In the genomic region with DNA sequence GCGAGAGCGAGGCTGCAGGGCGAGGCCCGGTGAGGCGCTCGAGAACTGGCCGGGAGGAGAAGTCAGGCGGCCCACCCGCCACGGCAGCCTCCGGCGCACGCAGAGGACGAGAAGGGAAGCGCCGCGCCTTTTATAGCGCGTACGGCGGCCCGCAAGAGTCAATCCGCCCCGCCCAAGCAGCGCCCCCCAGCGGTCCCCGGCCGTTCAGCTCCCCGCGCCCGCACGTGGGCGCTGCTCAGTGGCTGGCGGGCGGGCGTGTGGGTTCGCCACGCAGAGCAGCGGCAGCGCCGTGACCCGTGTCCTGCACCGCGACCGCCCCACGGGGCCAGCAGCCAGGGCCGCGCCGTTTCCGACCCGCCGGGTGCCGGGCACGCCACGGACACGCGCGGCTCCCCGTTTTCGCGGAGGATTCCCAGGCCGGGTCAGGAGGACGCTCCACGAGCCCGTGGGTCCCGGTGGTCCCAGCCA, we compare ENCODE assay signal across 1 cellular context.
A peak's percentile ranks its signal among the peaks of the same experiment; 100 is the strongest.
TF ChIP-seq lines count a peak whose summit lies in the region.

No MANE protein-coding gene starts in this region.

TF ChIP-seq in GM12878, 131 proteins besides CTCF, POLR2A, EP300 and RAD21 (continued from another document and continues in another):
- TF ChIP-seq, protein P1, sequence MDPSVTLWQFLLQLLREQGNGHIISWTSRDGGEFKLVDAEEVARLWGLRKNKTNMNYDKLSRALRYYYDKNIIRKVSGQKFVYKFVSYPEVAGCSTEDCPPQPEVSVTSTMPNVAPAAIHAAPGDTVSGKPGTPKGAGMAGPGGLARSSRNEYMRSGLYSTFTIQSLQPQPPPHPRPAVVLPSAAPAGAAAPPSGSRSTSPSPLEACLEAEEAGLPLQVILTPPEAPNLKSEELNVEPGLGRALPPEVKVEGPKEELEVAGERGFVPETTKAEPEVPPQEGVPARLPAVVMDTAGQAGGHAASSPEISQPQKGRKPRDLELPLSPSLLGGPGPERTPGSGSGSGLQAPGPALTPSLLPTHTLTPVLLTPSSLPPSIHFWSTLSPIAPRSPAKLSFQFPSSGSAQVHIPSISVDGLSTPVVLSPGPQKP (IDR thresholded peaks at IDR 0.05; ENCODE audit: low read depth, low read length), result peak; percentile 54; the same call in 1 of the 2 replicates
- TF ChIP-seq CBX5 (IDR thresholded peaks at IDR 0.05; ENCODE audit: low read depth), result peak; percentile 87; the same call in 1 of the 2 replicates
- peak; percentile 93 for TF ChIP-seq CREM (IDR thresholded peaks at IDR 0.05; ENCODE audit: low read depth)
- no peak for TF ChIP-seq NRF1 (conservative IDR thresholded peaks at IDR 0.05; ENCODE audit: low read depth, low read length)
- no peak for TF ChIP-seq BMI1 (IDR thresholded peaks at IDR 0.05; ENCODE audit: borderline replicate concordance)
- TF ChIP-seq GATAD2B (conservative IDR thresholded peaks at IDR 0.05; ENCODE audit: low read depth), result peak; percentile 100
- TF ChIP-seq, protein P2, sequence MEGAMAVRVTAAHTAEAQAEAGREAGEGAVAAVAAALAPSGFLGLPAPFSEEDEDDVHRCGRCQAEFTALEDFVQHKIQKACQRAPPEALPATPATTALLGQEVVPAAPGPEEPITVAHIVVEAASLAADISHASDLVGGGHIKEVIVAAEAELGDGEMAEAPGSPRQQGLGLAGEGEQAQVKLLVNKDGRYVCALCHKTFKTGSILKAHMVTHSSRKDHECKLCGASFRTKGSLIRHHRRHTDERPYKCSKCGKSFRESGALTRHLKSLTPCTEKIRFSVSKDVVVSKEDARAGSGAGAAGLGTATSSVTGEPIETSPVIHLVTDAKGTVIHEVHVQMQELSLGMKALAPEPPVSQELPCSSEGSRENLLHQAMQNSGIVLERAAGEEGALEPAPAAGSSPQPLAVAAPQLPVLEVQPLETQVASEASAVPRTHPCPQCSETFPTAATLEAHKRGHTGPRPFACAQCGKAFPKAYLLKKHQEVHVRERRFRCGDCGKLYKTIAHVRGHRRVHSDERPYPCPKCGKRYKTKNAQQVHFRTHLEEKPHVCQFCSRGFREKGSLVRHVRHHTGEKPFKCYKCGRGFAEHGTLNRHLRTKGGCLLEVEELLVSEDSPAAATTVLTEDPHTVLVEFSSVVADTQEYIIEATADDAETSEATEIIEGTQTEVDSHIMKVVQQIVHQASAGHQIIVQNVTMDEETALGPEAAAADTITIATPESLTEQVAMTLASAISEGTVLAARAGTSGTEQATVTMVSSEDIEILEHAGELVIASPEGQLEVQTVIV (IDR thresholded peaks at IDR 0.05; ENCODE audit: borderline replicate concordance, partially characterized antibody), result no peak
- TF ChIP-seq YY1 (IDR thresholded peaks at IDR 0.05; ENCODE audit: low read depth, low read length), result peak; percentile 91
- TF ChIP-seq RUNX3 (IDR thresholded peaks at IDR 0.05; ENCODE audit: low read length), result peak; percentile 76
- no peak for TF ChIP-seq STAT3 (IDR thresholded peaks at IDR 0.05; ENCODE audit: low read depth, low read length)
- peak; percentile 63; the same call in 1 of the 2 replicates for TF ChIP-seq TBL1XR1 (IDR thresholded peaks at IDR 0.05; ENCODE audit: low read depth, low read length)
- TF ChIP-seq, protein P3, sequence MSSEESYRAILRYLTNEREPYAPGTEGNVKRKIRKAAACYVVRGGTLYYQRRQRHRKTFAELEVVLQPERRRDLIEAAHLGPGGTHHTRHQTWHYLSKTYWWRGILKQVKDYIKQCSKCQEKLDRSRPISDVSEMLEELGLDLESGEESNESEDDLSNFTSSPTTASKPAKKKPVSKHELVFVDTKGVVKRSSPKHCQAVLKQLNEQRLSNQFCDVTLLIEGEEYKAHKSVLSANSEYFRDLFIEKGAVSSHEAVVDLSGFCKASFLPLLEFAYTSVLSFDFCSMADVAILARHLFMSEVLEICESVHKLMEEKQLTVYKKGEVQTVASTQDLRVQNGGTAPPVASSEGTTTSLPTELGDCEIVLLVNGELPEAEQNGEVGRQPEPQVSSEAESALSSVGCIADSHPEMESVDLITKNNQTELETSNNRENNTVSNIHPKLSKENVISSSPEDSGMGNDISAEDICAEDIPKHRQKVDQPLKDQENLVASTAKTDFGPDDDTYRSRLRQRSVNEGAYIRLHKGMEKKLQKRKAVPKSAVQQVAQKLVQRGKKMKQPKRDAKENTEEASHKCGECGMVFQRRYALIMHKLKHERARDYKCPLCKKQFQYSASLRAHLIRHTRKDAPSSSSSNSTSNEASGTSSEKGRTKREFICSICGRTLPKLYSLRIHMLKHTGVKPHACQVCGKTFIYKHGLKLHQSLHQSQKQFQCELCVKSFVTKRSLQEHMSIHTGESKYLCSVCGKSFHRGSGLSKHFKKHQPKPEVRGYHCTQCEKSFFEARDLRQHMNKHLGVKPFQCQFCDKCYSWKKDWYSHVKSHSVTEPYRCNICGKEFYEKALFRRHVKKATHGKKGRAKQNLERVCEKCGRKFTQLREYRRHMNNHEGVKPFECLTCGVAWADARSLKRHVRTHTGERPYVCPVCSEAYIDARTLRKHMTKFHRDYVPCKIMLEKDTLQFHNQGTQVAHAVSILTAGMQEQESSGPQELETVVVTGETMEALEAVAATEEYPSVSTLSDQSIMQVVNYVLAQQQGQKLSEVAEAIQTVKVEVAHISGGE (CRISPR knock-in tag; IDR thresholded peaks at IDR 0.05), result no peak
- TF ChIP-seq WRNIP1 (IDR thresholded peaks at IDR 0.05; ENCODE audit: borderline replicate concordance, low read depth, low read length), result no peak
- peak; percentile 99 for TF ChIP-seq HDAC6 (IDR thresholded peaks at IDR 0.05; ENCODE audit: unreplicated experiment)
- peak; percentile 72 for TF ChIP-seq HCFC1 (IDR thresholded peaks at IDR 0.05; ENCODE audit: low read length)
- TF ChIP-seq, protein P4, sequence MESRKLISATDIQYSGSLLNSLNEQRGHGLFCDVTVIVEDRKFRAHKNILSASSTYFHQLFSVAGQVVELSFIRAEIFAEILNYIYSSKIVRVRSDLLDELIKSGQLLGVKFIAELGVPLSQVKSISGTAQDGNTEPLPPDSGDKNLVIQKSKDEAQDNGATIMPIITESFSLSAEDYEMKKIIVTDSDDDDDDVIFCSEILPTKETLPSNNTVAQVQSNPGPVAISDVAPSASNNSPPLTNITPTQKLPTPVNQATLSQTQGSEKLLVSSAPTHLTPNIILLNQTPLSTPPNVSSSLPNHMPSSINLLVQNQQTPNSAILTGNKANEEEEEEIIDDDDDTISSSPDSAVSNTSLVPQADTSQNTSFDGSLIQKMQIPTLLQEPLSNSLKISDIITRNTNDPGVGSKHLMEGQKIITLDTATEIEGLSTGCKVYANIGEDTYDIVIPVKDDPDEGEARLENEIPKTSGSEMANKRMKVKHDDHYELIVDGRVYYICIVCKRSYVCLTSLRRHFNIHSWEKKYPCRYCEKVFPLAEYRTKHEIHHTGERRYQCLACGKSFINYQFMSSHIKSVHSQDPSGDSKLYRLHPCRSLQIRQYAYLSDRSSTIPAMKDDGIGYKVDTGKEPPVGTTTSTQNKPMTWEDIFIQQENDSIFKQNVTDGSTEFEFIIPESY (IDR thresholded peaks at IDR 0.05), result peak; percentile 23; the same call in 1 of the 2 replicates
- peak; percentile 100 for TF ChIP-seq POU2F2 (IDR thresholded peaks at IDR 0.05; ENCODE audit: borderline replicate concordance, low read depth, low read length)
- TF ChIP-seq TCF12 (IDR thresholded peaks at IDR 0.05; ENCODE audit: low read depth, low read length), result peak; percentile 93
- TF ChIP-seq RCOR1 (conservative IDR thresholded peaks at IDR 0.05; ENCODE audit: low read depth, low read length), result no peak
- TF ChIP-seq, protein P5, sequence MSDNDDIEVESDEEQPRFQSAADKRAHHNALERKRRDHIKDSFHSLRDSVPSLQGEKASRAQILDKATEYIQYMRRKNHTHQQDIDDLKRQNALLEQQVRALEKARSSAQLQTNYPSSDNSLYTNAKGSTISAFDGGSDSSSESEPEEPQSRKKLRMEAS (IDR thresholded peaks at IDR 0.05; ENCODE audit: low read depth, low read length), result peak; percentile 96
- peak; percentile 94 for TF ChIP-seq LARP7 (IDR thresholded peaks at IDR 0.05)
- TF ChIP-seq DPF2 (IDR thresholded peaks at IDR 0.05), result peak; percentile 96
- no peak for TF ChIP-seq ZNF274 (IDR thresholded peaks at IDR 0.05; ENCODE audit: insufficient read depth, insufficient read length)
- TF ChIP-seq, protein P6, sequence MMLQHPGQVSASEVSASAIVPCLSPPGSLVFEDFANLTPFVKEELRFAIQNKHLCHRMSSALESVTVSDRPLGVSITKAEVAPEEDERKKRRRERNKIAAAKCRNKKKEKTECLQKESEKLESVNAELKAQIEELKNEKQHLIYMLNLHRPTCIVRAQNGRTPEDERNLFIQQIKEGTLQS (IDR thresholded peaks at IDR 0.05; ENCODE audit: borderline replicate concordance, extremely low read depth, low read depth, low read length), result peak; percentile 55; the same call in 1 of the 2 replicates
- TF ChIP-seq ZSCAN29 (IDR thresholded peaks at IDR 0.05), result peak; percentile 86
- TF ChIP-seq NFXL1 (IDR thresholded peaks at IDR 0.05; ENCODE audit: borderline replicate concordance), result peak; percentile 85
- TF ChIP-seq, protein P7, sequence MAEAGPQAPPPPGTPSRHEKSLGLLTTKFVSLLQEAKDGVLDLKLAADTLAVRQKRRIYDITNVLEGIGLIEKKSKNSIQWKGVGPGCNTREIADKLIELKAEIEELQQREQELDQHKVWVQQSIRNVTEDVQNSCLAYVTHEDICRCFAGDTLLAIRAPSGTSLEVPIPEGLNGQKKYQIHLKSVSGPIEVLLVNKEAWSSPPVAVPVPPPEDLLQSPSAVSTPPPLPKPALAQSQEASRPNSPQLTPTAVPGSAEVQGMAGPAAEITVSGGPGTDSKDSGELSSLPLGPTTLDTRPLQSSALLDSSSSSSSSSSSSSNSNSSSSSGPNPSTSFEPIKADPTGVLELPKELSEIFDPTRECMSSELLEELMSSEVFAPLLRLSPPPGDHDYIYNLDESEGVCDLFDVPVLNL (IDR thresholded peaks at IDR 0.05; ENCODE audit: low read depth, low read length), result no peak
- peak; percentile 98 for TF ChIP-seq SMAD5 (IDR thresholded peaks at IDR 0.05; ENCODE audit: low read depth)
- TF ChIP-seq BACH1 (IDR thresholded peaks at IDR 0.05; ENCODE audit: borderline replicate concordance), result peak; percentile 99
- peak; percentile 99 for TF ChIP-seq POLR2AphosphoS2 (IDR thresholded peaks at IDR 0.05; ENCODE audit: low read depth, low read length)
- TF ChIP-seq, protein P8, sequence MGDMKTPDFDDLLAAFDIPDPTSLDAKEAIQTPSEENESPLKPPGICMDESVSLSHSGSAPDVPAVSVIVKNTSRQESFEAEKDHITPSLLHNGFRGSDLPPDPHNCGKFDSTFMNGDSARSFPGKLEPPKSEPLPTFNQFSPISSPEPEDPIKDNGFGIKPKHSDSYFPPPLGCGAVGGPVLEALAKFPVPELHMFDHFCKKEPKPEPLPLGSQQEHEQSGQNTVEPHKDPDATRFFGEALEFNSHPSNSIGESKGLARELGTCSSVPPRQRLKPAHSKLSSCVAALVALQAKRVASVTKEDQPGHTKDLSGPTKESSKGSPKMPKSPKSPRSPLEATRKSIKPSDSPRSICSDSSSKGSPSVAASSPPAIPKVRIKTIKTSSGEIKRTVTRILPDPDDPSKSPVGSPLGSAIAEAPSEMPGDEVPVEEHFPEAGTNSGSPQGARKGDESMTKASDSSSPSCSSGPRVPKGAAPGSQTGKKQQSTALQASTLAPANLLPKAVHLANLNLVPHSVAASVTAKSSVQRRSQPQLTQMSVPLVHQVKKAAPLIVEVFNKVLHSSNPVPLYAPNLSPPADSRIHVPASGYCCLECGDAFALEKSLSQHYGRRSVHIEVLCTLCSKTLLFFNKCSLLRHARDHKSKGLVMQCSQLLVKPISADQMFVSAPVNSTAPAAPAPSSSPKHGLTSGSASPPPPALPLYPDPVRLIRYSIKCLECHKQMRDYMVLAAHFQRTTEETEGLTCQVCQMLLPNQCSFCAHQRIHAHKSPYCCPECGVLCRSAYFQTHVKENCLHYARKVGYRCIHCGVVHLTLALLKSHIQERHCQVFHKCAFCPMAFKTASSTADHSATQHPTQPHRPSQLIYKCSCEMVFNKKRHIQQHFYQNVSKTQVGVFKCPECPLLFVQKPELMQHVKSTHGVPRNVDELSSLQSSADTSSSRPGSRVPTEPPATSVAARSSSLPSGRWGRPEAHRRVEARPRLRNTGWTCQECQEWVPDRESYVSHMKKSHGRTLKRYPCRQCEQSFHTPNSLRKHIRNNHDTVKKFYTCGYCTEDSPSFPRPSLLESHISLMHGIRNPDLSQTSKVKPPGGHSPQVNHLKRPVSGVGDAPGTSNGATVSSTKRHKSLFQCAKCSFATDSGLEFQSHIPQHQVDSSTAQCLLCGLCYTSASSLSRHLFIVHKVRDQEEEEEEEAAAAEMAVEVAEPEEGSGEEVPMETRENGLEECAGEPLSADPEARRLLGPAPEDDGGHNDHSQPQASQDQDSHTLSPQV (IDR thresholded peaks at IDR 0.05), result peak; percentile 93
- peak; percentile 66 to 79 for TF ChIP-seq SRF (IDR thresholded peaks at IDR 0.05; ENCODE audit: low read depth in 2 of 2, low read length in 2 of 2)
- TF ChIP-seq FOXM1 (IDR thresholded peaks at IDR 0.05; ENCODE audit: low read depth, low read length), result no peak
- TF ChIP-seq TAF1 (IDR thresholded peaks at IDR 0.05; ENCODE audit: borderline replicate concordance, low read depth, low read length), result peak; percentile 99
- TF ChIP-seq, protein P9, sequence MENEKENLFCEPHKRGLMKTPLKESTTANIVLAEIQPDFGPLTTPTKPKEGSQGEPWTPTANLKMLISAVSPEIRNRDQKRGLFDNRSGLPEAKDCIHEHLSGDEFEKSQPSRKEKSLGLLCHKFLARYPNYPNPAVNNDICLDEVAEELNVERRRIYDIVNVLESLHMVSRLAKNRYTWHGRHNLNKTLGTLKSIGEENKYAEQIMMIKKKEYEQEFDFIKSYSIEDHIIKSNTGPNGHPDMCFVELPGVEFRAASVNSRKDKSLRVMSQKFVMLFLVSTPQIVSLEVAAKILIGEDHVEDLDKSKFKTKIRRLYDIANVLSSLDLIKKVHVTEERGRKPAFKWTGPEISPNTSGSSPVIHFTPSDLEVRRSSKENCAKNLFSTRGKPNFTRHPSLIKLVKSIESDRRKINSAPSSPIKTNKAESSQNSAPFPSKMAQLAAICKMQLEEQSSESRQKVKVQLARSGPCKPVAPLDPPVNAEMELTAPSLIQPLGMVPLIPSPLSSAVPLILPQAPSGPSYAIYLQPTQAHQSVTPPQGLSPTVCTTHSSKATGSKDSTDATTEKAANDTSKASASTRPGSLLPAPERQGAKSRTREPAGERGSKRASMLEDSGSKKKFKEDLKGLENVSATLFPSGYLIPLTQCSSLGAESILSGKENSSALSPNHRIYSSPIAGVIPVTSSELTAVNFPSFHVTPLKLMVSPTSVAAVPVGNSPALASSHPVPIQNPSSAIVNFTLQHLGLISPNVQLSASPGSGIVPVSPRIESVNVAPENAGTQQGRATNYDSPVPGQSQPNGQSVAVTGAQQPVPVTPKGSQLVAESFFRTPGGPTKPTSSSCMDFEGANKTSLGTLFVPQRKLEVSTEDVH (IDR thresholded peaks at IDR 0.05; ENCODE audit: low read depth, partially characterized antibody), result no peak
- TF ChIP-seq, protein P10, sequence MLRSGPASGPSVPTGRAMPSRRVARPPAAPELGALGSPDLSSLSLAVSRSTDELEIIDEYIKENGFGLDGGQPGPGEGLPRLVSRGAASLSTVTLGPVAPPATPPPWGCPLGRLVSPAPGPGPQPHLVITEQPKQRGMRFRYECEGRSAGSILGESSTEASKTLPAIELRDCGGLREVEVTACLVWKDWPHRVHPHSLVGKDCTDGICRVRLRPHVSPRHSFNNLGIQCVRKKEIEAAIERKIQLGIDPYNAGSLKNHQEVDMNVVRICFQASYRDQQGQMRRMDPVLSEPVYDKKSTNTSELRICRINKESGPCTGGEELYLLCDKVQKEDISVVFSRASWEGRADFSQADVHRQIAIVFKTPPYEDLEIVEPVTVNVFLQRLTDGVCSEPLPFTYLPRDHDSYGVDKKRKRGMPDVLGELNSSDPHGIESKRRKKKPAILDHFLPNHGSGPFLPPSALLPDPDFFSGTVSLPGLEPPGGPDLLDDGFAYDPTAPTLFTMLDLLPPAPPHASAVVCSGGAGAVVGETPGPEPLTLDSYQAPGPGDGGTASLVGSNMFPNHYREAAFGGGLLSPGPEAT (IDR thresholded peaks at IDR 0.05; ENCODE audit: low read depth), result no peak
- 0 out of 2 replicates have a peak, but pooled peaks have one; percentile 22 for TF ChIP-seq BRCA1 (IDR thresholded peaks at IDR 0.05; ENCODE audit: low read depth, low read length)
- no peak for TF ChIP-seq MTA3 (IDR thresholded peaks at IDR 0.05; ENCODE audit: borderline replicate concordance, low read length)
